ENCODE assay signal across 6 cellular contexts in the genomic region with DNA sequence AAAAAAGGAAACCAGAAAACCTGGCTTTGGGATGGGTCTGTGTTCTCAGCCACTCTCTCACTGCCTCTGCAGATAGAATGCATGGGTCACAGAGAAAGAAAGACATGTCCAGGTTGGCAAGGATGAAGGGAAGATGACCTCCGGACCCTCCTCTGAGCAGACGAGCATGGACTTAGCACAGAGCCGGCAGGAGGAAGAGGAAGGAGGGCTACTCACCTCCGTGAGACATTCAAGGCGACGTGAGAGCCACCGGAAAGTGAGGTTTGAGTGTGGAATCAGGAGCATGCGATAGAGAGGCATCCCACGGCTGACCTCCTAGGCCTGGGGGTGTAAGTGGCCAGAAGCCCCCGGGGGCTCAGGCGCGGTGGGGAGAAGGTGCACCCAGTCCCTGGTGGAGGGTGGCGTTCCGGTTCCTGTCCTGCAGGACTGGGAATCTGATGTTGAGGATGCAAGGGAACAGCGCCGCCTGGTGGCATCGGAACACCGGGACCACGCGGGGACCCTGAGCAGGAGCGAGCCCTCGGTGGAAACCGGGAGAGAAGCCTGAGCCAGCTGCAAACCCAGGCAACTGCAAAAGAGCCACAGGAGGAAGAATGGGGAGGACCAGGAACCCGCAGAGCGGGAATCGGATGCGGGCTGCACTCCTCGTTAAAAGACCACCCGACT. TPM values are rescaled to one million over a fixed set of nuclear protein-coding genes. Genes with fewer than 3 reads are reported as not detected.
"Had no signal": no experiment of that assay in that cellular context is flagged by ENCODE, and none has a peak within 500 bp of the region (broad histone marks: within the 10 kb centered on the region; RNA-seq: fewer than 3 reads in every experiment).

No MANE protein-coding gene starts in this region.

RNA-seq across cellular contexts. Expression of a gene that starts 37.8 kb away (rescaled TPM):
- total RNA-seq: activated CD8-positive, alpha-beta memory T cell treated with anti-CD3 and anti-CD28 coated beads for 36 hours; activated naive CD8-positive, alpha-beta T cell treated with anti-CD3 and anti-CD28 coated beads, Interleukin-2, amount 10 ng/mL, durations not matched to agents 7 days and 5 days; activated T-helper 2 cell treated with anti-CD3 and anti-CD28 coated beads, Interferon-gamma antibody, Interleukin-2, Interleukin-4, amounts not matched to agents 10 μg/mL and 5 μg/mL and 100 μg/mL, durations not matched to agents 14 hours and 24 hours and 36 hours; OCI-LY7 had no signal

RNA-seq across cellular contexts. Expression of a gene that starts 50.2 kb away (rescaled TPM):
- total RNA-seq: activated CD8-positive, alpha-beta memory T cell treated with anti-CD3 and anti-CD28 coated beads for 36 hours; activated naive CD8-positive, alpha-beta T cell treated with anti-CD3 and anti-CD28 coated beads, Interleukin-2, amount 10 ng/mL, durations not matched to agents 7 days and 5 days; activated T-helper 2 cell treated with anti-CD3 and anti-CD28 coated beads, Interferon-gamma antibody, Interleukin-2, Interleukin-4, amounts not matched to agents 10 μg/mL and 5 μg/mL and 100 μg/mL, durations not matched to agents 14 hours and 24 hours and 36 hours; OCI-LY7; Peyer's patch; T-cell had no signal
